In genomic region chr20:45206746-45207145, GRCh38 we compare ENCODE assay signal across 18 cellular contexts. TPM values are rescaled to one million over a fixed set of nuclear protein-coding genes. Genes with fewer than 3 reads are reported as not detected.
DNase-seq lines count a peak whose midpoint lies in the region; ATAC-seq, FAIRE-seq and TF ChIP-seq lines count a peak whose summit lies in the region.
"Had no signal": no experiment of that assay in that cellular context is flagged by ENCODE, and none has a peak within 500 bp of the region (broad histone marks: within the 10 kb centered on the region; RNA-seq: fewer than 3 reads in every experiment).

SEMG1 (plus strand) TSS chr20:45207033; CDS start chr20:45207054, 21 bp downstream.

- H3K27ac Mint-ChIP-seq in activated CD4-positive, alpha-beta T cell treated with anti-CD3 and anti-CD28 coated beads, Interleukin-2, amount 10 ng/mL, durations not matched to agents 24 days and 14 days: no peak within 1 kb of the TSS
- H3K27ac Mint-ChIP-seq: CD8-positive, alpha-beta memory T cell had no signal

- H3K36me3 ChIP-seq in NT2/D1 (ENCODE audit: insufficient read depth, insufficient read length, low read length): no peaks in the 10 kb centered on the region
- no peaks in the 10 kb centered on the region for H3K36me3 ChIP-seq in K562 (ENCODE audit: control insufficient read depth, insufficient read depth, low read length)
- H3K36me3 ChIP-seq in mesendoderm (ENCODE audit: control insufficient read depth, insufficient read depth, low read length): no peaks in the 10 kb centered on the region
- H3K36me3 ChIP-seq in MM.1S (replicated peaks; ENCODE audit: insufficient read depth, low read length): no peaks in the 10 kb centered on the region
- H3K36me3 ChIP-seq: BLaER1 had no signal

- POLR2A ChIA-PET in K562 (lab: Yijun Ruan, JAX): interaction anchor here (0.6 kb wide), 1 partner anchor 526 kb away, joined by 3 read pairs; no protein-coding TSS in a partner anchor

- no peak within 1 kb of the TSS for H2BK5ac ChIP-seq in mesendoderm (ENCODE audit: low read length)

- intact Hi-C loops in K562 (cut with micrococcal nuclease): no loop called here
- intact Hi-C loops in activated CD4-positive, alpha-beta T cell treated with anti-CD3 and anti-CD28 coated beads, Interleukin-2, amount 10 ng/mL, durations not matched to agents 24 days and 14 days (cut with micrococcal nuclease): no loop called here

- H3K4me3 Mint-ChIP-seq in activated CD4-positive, alpha-beta T cell treated with anti-CD3 and anti-CD28 coated beads, Interleukin-2, amount 10 ng/mL, durations not matched to agents 24 days and 14 days: no peak within 1 kb of the TSS
- H3K4me3 Mint-ChIP-seq: CD8-positive, alpha-beta memory T cell had no signal

- in situ Hi-C loops in K562 (cut with MboI): no loop called here

- TF ChIP-seq CTCF in K562 (IDR thresholded peaks at IDR 0.05 in 2 of 3, conservative IDR thresholded peaks at IDR 0.05 in 1 of 3; ENCODE audit: insufficient read depth in 2 of 3, low read depth in 1 of 3, low read length in 3 of 3) (no peak), MM.1S (IDR thresholded peaks at IDR 0.05; ENCODE audit: low read length) (no peak)

- no peaks in the 10 kb centered on the region for H3K79me2 ChIP-seq in K562 (ENCODE audit: control insufficient read depth, insufficient read depth, low read length)
- H3K79me2 ChIP-seq in mesendoderm (ENCODE audit: control insufficient read depth, insufficient read depth, low read length): no peaks in the 10 kb centered on the region
- no peaks in the 10 kb centered on the region for H3K79me2 ChIP-seq in MM.1S (ENCODE audit: low read length)

- H2AFZ ChIP-seq in K562 (ENCODE audit: low read depth, low read length) (no peak within 1 kb of the TSS), MM.1S (ENCODE audit: low read length) (no peak within 1 kb of the TSS)

- H3K9me3 ChIP-seq in NT2/D1 (ENCODE audit: insufficient read depth, low read length) (peaks cover 3% of the 10 kb centered on the region; the same call in 1 of the 2 replicates), K562 (replicated peaks; ENCODE audit: control insufficient read depth, insufficient read depth, low read depth, low read length) (no peaks in the 10 kb centered on the region), MM.1S (replicated peaks; ENCODE audit: insufficient read depth, low read length) (no peaks in the 10 kb centered on the region)
- H3K9me3 ChIP-seq: BLaER1 had no signal

- TF ChIP-seq POLR2A in K562 (conservative IDR thresholded peaks at IDR 0.05): no peak

- H3K9me1 ChIP-seq in K562 (ENCODE audit: control insufficient read depth, insufficient read depth, low read length): no peaks in the 10 kb centered on the region

- no TSS peak for BruUV-seq in K562 (replicated peaks; lab: Mats Ljungman, UMichigan)

- 0% methylated on average over 1 of the region's 1 CpG for WGBS in K562 (ENCODE audit: insufficient coverage, low coverage, missing lambda C conversion rate)
- whole genome bisulfite sequencing in mesendoderm (ENCODE audit: extremely low coverage, insufficient coverage, low lambda C conversion rate): no CpG with 5 or more reads among the region's 1 CpG

- peaks cover 28% of the 10 kb centered on the region for H3K27me3 Mint-ChIP-seq in activated CD4-positive, alpha-beta T cell treated with anti-CD3 and anti-CD28 coated beads, Interleukin-2, amount 10 ng/mL, durations not matched to agents 24 days and 14 days

- ATAC-seq in K562 (no peak), GM21825 (IDR thresholded peaks at IDR 0.05; ENCODE audit: unreplicated experiment) (no peak)

- H3K23ac ChIP-seq in mesendoderm (ENCODE audit: low read length): no peak within 1 kb of the TSS

- H3K4me2 ChIP-seq in K562 (ENCODE audit: insufficient read depth, low read length) (no peak within 1 kb of the TSS), mesendoderm (ENCODE audit: low read length) (no peak within 1 kb of the TSS), MM.1S (ENCODE audit: low read depth, low read length) (no peak within 1 kb of the TSS)
- H3K4me2 ChIP-seq: BLaER1 had no signal

- no peaks in the 10 kb centered on the region for H3K79me1 ChIP-seq in mesendoderm (ENCODE audit: low read length)

- no peaks in the 10 kb centered on the region for H3K9me2 ChIP-seq in MM.1S (replicated peaks; ENCODE audit: insufficient read depth, low read length)

- H3K27me3 ChIP-seq in NT2/D1 (ENCODE audit: insufficient read depth, insufficient read length) (no peaks in the 10 kb centered on the region), K562 (ENCODE audit: control insufficient read depth in 2 of 2, insufficient read depth in 2 of 2, low read length in 2 of 2) (no peaks in the 10 kb centered on the region; a peak in 2 of 5 replicates), mesendoderm (ENCODE audit: insufficient read depth, low read length, poor library complexity) (no peaks in the 10 kb centered on the region), MM.1S (replicated peaks; ENCODE audit: insufficient read depth, low read length) (no peaks in the 10 kb centered on the region)
- H3K27me3 ChIP-seq: BLaER1 had no signal

- H3K9ac ChIP-seq in NT2/D1 (ENCODE audit: insufficient read length, low read depth): no peak within 1 kb of the TSS
- no peak within 1 kb of the TSS for H3K9ac ChIP-seq in K562 (ENCODE audit: insufficient read depth in 1 of 2, low read depth in 2 of 2, low read length in 2 of 2)
- H3K9ac ChIP-seq in mesendoderm (ENCODE audit: low read length): no peak within 1 kb of the TSS
- H3K9ac ChIP-seq in MM.1S (ENCODE audit: low read length): no peak within 1 kb of the TSS
- H3K9ac ChIP-seq: BLaER1 had no signal

- H2AK5ac ChIP-seq in mesendoderm (ENCODE audit: low read length): no peak within 1 kb of the TSS

- H4K5ac ChIP-seq in mesendoderm (ENCODE audit: low read length): no peak within 1 kb of the TSS

- DNase-seq in CMK (ENCODE audit: low read depth): peak; percentile 24
- DNase-seq in NT2/D1 (ENCODE audit: low read depth, low spot score): peak; percentile 30
- DNase-seq in K562 (ENCODE audit: extremely low read depth in 1 of 4, low spot score in 3 of 4): no peak
- DNase-seq in mesendoderm: peak; percentile 69
- DNase-seq in NCI-H2227 treated with DMSO at 0.1 percent for 48 hours (lab: John Stamatoyannopoulos, UW): no peak
- no peak for DNase-seq in activated CD4-positive, alpha-beta T cell treated with anti-CD3 and anti-CD28 coated beads, Interleukin-2, amount 10 ng/mL, durations not matched to agents 24 days and 14 days
- no peak for DNase-seq in MM.1S
- DNase-seq: CD8-positive, alpha-beta memory T cell; DMS79 treated with DMSO at 0.1 percent for 48 hours; GOT3; Karpas-422; NCI-H187; NCI-H446; SHP77 treated with DMSO at 0.1 percent for 48 hours had no signal

- CTCF ChIA-PET in K562 (lab: Yijun Ruan, JAX; ENCODE audit: low intra/inter-chr PET ratio): no interaction called here

- no peak within 1 kb of the TSS for H3K18ac ChIP-seq in mesendoderm (ENCODE audit: low read length)

- H3F3A ChIP-seq in MM.1S (ENCODE audit: insufficient read depth, low read length): no peaks in the 10 kb centered on the region

- H3K56ac ChIP-seq in mesendoderm (ENCODE audit: low read length): no peak within 1 kb of the TSS

- no peak for TF ChIP-seq RAD21 in K562 (CRISPR knock-in tag; conservative IDR thresholded peaks at IDR 0.05 in 1 of 2, IDR thresholded peaks at IDR 0.05 in 1 of 2)

- no peaks in the 10 kb centered on the region for H4K20me1 ChIP-seq in K562 (replicated peaks; ENCODE audit: control insufficient read depth, insufficient read depth, low read length)
- H4K20me1 ChIP-seq in MM.1S (ENCODE audit: insufficient read depth, low read length): no peaks in the 10 kb centered on the region
- H4K20me1 ChIP-seq: BLaER1 had no signal

- no peak within 1 kb of the TSS for H2BK120ac ChIP-seq in mesendoderm (ENCODE audit: low read depth, low read length)

- peak within 1 kb of the TSS; percentile 85 for H2BK15ac ChIP-seq in mesendoderm (replicated peaks; ENCODE audit: low read depth)

- H3K4me1 Mint-ChIP-seq in activated CD4-positive, alpha-beta T cell treated with anti-CD3 and anti-CD28 coated beads, Interleukin-2, amount 10 ng/mL, durations not matched to agents 24 days and 14 days: no peaks in the 10 kb centered on the region
- H3K4me1 Mint-ChIP-seq: CD8-positive, alpha-beta memory T cell had no signal

- no peak for TF ChIP-seq EP300 in K562 (IDR thresholded peaks at IDR 0.05; ENCODE audit: low read length)

- FAIRE-seq in K562 (lab: Jason Lieb, UNC): peak; percentile 35

- H3K4ac ChIP-seq in mesendoderm (ENCODE audit: low read depth, low read length): no peak within 1 kb of the TSS

- H3K4me3 ChIP-seq in NT2/D1 (ENCODE audit: insufficient read length, low read depth) (no peak within 1 kb of the TSS), K562 (no peak within 1 kb of the TSS), mesendoderm (ENCODE audit: low read length) (no peak within 1 kb of the TSS), MM.1S (ENCODE audit: low read length) (no peak within 1 kb of the TSS)
- H3K4me3 ChIP-seq: BLaER1 had no signal

- H3K4me1 ChIP-seq in NT2/D1 (ENCODE audit: insufficient read depth, insufficient read length) (no peaks in the 10 kb centered on the region), K562 (replicated peaks in 1 of 2; ENCODE audit: control insufficient read depth in 2 of 2, insufficient read depth in 2 of 2, low read length in 2 of 2) (no peaks in the 10 kb centered on the region), mesendoderm (ENCODE audit: control insufficient read depth, low read depth, low read length) (no peaks in the 10 kb centered on the region), MM.1S (ENCODE audit: low read length) (no peaks in the 10 kb centered on the region)
- H3K4me1 ChIP-seq: BLaER1 had no signal

- no peaks in the 10 kb centered on the region for H3K36me3 Mint-ChIP-seq in activated CD4-positive, alpha-beta T cell treated with anti-CD3 and anti-CD28 coated beads, Interleukin-2, amount 10 ng/mL, durations not matched to agents 24 days and 14 days (ENCODE audit: low read depth)
- H3K36me3 Mint-ChIP-seq: CD8-positive, alpha-beta memory T cell had no signal

- no peak within 1 kb of the TSS for H3K27ac ChIP-seq in K562 (ENCODE audit: extremely low read depth, low read depth, low read length)
- no peak within 1 kb of the TSS for H3K27ac ChIP-seq in mesendoderm (ENCODE audit: low read depth, low read length)
- H3K27ac ChIP-seq in MM.1S (ENCODE audit: low read length): no peak within 1 kb of the TSS
- H3K27ac ChIP-seq: BLaER1 had no signal

- no peak within 1 kb of the TSS for H4K8ac ChIP-seq in mesendoderm (ENCODE audit: low read depth, low read length)

- H3K9me3 Mint-ChIP-seq in activated CD4-positive, alpha-beta T cell treated with anti-CD3 and anti-CD28 coated beads, Interleukin-2, amount 10 ng/mL, durations not matched to agents 24 days and 14 days: no peaks in the 10 kb centered on the region

RNA-seq across cellular contexts. Expression of gene SEMG1, which starts in this region (rescaled TPM):
- not detected in 2 replicates for total RNA-seq in K562 (2011; cell fraction: chromatin; rRNA removed; ENCODE audit: low replicate concordance)
- not detected in 2 replicates for total RNA-seq in K562 (2011; cell fraction: nucleolus; rRNA removed)
- total RNA-seq in K562 (2011; cell fraction: nucleoplasm; rRNA removed): not detected in 2 replicates
- total RNA-seq in K562 (2014; rRNA removed) (not detected in 2 replicates), K562 (2014; rRNA removed; fragmentation: Illumina TruSeq; extraction: Trizol) (not detected in 2 replicates), K562 (2015; rRNA removed; fragmentation: Illumina TruSeq; extraction: Trizol) (not detected in 2 replicates), K562 (2021) (not detected in 2 replicates)
- polyA plus RNA-seq in K562 (2011; rRNA removed) (not detected in 2 replicates), K562 (2014; fragmentation: Illumina TruSeq; extraction: Trizol) (not detected in 2 replicates), K562 (2014; fragmentation: Nextera tagmentation; extraction: Ambion mirVana) (not detected), K562 (2014; rRNA removed) (not detected in 2 replicates)
- not detected in 2 replicates for polyA plus RNA-seq in K562 (2011; cell fraction: cytosol; rRNA removed)
- not detected in 2 replicates for polyA plus RNA-seq in K562 (2011; cell fraction: nucleus; rRNA removed)
- not detected in 2 replicates for polyA plus RNA-seq in K562 (2012)
- polyA minus RNA-seq in K562 (2011; rRNA and poly(A)+ RNA removed): not detected in 2 replicates
- not detected in 2 replicates for polyA minus RNA-seq in K562 (2011; cell fraction: cytosol; rRNA and poly(A)+ RNA removed)
- polyA minus RNA-seq in K562 (2011; cell fraction: nucleus; rRNA and poly(A)+ RNA removed): not detected in 2 replicates
- polyA plus RNA-seq in mesendoderm (2013, experiment 1 of 2): 3.0 TPM
- 3.2 TPM for polyA plus RNA-seq in mesendoderm (2013, experiment 2 of 2)
- not detected in 2 replicates for total RNA-seq in activated CD4-positive, alpha-beta T cell treated with anti-CD3 and anti-CD28 coated beads, Interleukin-2, amount 10 ng/mL, durations not matched to agents 24 days and 14 days
- total RNA-seq: A172; CD8-positive, alpha-beta memory T cell; G401 had no signal
- polyA plus RNA-seq: CD8-positive, alpha-beta memory T cell had no signal

Comparison
In these comparisons a context has a peak if more than half of its experiments do, and no peak if none do; other contexts are left out.
1. DNase-seq: peak in CMK (single experiment), NT2/D1 (single experiment) and mesendoderm (single experiment); none in K562 (0 of 4), NCI-H2227 treated with DMSO at 0.1 percent for 48 hours (single experiment), activated CD4-positive, alpha-beta T cell treated with anti-CD3 and anti-CD28 coated beads, Interleukin-2, amount 10 ng/mL, durations not matched to agents 24 days and 14 days (single experiment) and MM.1S (single experiment).